In the genomic region with DNA sequence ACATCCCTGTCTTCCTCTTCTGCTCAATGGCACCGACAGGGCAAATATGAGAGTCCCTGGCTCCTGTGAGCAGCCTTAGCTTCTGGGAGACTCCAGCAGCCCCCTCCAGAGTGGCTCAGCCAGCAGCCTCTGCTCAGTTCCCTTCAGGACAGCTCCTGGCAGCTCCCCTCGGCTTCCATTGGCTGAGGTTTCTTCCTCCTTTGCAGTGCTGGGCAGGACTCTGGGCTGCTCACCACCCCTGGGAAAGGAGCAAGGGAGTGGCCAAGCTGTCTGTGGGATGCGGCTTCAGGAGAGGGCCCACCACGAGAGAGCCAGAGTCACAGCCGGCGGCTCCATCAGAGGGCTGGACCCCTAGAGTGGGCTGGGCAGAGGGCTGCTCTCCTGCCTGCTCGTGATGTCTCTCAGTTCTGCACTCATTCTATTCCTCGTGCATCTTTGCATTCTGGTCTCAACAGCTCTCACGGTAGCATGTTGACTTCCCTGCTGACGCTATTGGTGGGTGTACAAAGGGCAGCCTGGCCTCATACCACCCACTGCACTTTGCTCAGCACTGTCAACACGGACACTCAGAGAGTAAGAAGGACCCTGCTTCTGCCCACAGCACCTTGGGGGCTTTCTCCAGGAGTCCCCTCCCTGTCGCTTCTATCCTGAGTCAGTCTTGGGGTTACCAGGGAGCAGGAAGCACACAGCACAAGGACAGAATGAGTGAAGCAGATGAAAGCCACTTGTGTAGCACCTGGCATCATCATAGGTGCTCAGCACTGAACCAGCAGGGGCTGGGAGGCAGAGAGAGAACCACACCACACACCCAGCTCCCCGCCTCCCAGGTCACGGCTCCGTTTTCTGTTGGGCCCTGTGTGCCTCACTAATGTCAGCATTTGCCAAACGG, we compare ENCODE assay signal across 13 cellular contexts.
DNase-seq lines count a peak whose midpoint lies in the region; ATAC-seq and TF ChIP-seq lines count a peak whose summit lies in the region.
"Had no signal": no experiment of that assay in that cellular context is flagged by ENCODE, and none has a peak within 500 bp of the region (broad histone marks: within the 10 kb centered on the region; RNA-seq: fewer than 3 reads in every experiment).

No MANE protein-coding gene starts in this region.

- ATAC-seq in gastroesophageal sphincter (peak; percentile 59), HG03175 (IDR thresholded peaks at IDR 0.05; ENCODE audit: unreplicated experiment) (no peak), HG02970 (IDR thresholded peaks at IDR 0.05; ENCODE audit: low FRiP score, unreplicated experiment) (no peak)
- ATAC-seq: K562; naive thymus-derived CD8-positive, alpha-beta T cell had no signal

- peaks cover 4% of the 10 kb centered on the region for H3K9me3 Mint-ChIP-seq in nephron
- H3K9me3 Mint-ChIP-seq: naive thymus-derived CD8-positive, alpha-beta T cell had no signal

- H3K36me3 ChIP-seq in gastroesophageal sphincter: no peaks in the 10 kb centered on the region
- H3K36me3 ChIP-seq: Peyer's patch had no signal

- TF ChIP-seq CTCF in gastroesophageal sphincter (IDR thresholded peaks at IDR 0.05) (no peak), nephron (IDR thresholded peaks at IDR 0.05; ENCODE audit: unreplicated experiment in 3 of 3) (no peak)

- H3K27me3 Mint-ChIP-seq in nephron (ENCODE audit: low read depth): peaks cover 11% of the 10 kb centered on the region

- H3K9me3 ChIP-seq in gastroesophageal sphincter: no peaks in the 10 kb centered on the region
- H3K9me3 ChIP-seq: Peyer's patch had no signal

- TF ChIP-seq EP300 in gastroesophageal sphincter (IDR thresholded peaks at IDR 0.05): no peak

- no peak for TF ChIP-seq POLR2A in gastroesophageal sphincter (IDR thresholded peaks at IDR 0.05)

- peak overlapping the region in 2 of 4 donors; percentile 43 to 62 for H3K27ac ChIP-seq in gastroesophageal sphincter
- H3K27ac ChIP-seq: Peyer's patch had no signal

- H3K4me3 Mint-ChIP-seq in nephron: peak overlapping the region in 1 of 3 experiments; percentile 15
- H3K4me3 Mint-ChIP-seq: naive thymus-derived CD8-positive, alpha-beta T cell had no signal

- peaks cover 0 to 29% (median 7%) of the 10 kb centered on the region in 3 donors for H3K4me1 ChIP-seq in gastroesophageal sphincter
- H3K4me1 ChIP-seq: Peyer's patch had no signal

- H3K27ac Mint-ChIP-seq in nephron: peak overlapping the region; percentile 31 to 69 (median 35)
- H3K27ac Mint-ChIP-seq: naive thymus-derived CD8-positive, alpha-beta T cell had no signal

- DNase-seq in DMS53 treated with DMSO at 0.1 percent for 48 hours (lab: John Stamatoyannopoulos, UW; ENCODE audit: unreplicated experiment): peak; percentile 80
- DNase-seq in NCI-H1694 (lab: John Stamatoyannopoulos, UW): peak; percentile 48
- DNase-seq in COR-L47 (lab: John Stamatoyannopoulos, UW): no peak
- no peak for DNase-seq in stimulated activated CD4-positive, alpha-beta T cell treated with anti-CD3 and anti-CD28 coated beads, Interleukin-4, amount 100 ng/mL, for 24 hours
- DNase-seq: GOT3; naive thymus-derived CD8-positive, alpha-beta T cell; NCI-H2081 treated with DMSO at 0.1 percent for 48 hours; Peyer's patch had no signal

- WGBS in gastroesophageal sphincter (ENCODE audit: low coverage in 1 of 2), 2 donors: 20 to 60% methylated on average over 2 of the region's 16 CpGs

- H3K4me1 Mint-ChIP-seq in nephron: peaks cover 56% of the 10 kb centered on the region
- H3K4me1 Mint-ChIP-seq: naive thymus-derived CD8-positive, alpha-beta T cell had no signal

- H3K36me3 Mint-ChIP-seq in nephron (ENCODE audit: low read depth): no peaks in the 10 kb centered on the region
- H3K36me3 Mint-ChIP-seq: naive thymus-derived CD8-positive, alpha-beta T cell had no signal

- H3K27me3 ChIP-seq in gastroesophageal sphincter: no peaks in the 10 kb centered on the region
- H3K27me3 ChIP-seq: Peyer's patch had no signal

- H3K4me3 ChIP-seq in gastroesophageal sphincter: peak overlapping the region in 1 of 2 donors; percentile 0
- H3K4me3 ChIP-seq: K562, Peyer's patch had no signal

Comparison
In these comparisons a context has a peak if more than half of its experiments do, and no peak if none do; other contexts are left out.
1. DNase-seq: peak in DMS53 treated with DMSO at 0.1 percent for 48 hours (single experiment) and NCI-H1694 (single experiment); none in COR-L47 (single experiment) and stimulated activated CD4-positive, alpha-beta T cell treated with anti-CD3 and anti-CD28 coated beads, Interleukin-4, amount 100 ng/mL, for 24 hours (single experiment).